30 cellular contexts compared by ENCODE assay signal in genomic region chr20:53986037-53986436, GRCh38.
"Had no signal": no experiment of that assay in that cellular context is flagged by ENCODE, and none has a peak within 500 bp of the region (broad histone marks: within the 10 kb centered on the region; RNA-seq: fewer than 3 reads in every experiment).

No MANE protein-coding gene starts in this region.

- H3K4me3 ChIP-seq: adrenal gland, breast epithelium, cardiac muscle cell, coronary artery, dorsolateral prefrontal cortex, gastroesophageal sphincter, heart right ventricle had no signal

- ATAC-seq: activated CD4-positive, alpha-beta T cell treated with anti-CD3 and anti-CD28 coated beads for 36 hours; activated CD8-positive, alpha-beta memory T cell treated with anti-CD3 and anti-CD28 coated beads, Interleukin-2, amount 10 ng/mL, durations not matched to agents 7 days and 5 days; activated CD8-positive, alpha-beta T cell treated with anti-CD3 and anti-CD28 coated beads, Interleukin-2, amount 10 ng/mL, durations not matched to agents 7 days and 5 days; activated naive CD8-positive, alpha-beta T cell treated with anti-CD3 and anti-CD28 coated beads, Interleukin-2, amount 50 U/mL, for 24 hours; esophagus mucosa; gastroesophageal sphincter; heart right ventricle had no signal

- H3K9me3 ChIP-seq: adrenal gland, breast epithelium, gastroesophageal sphincter had no signal

- H3K36me3 ChIP-seq: adrenal gland, breast epithelium, cardiac muscle cell, gastroesophageal sphincter, heart right ventricle had no signal

- H3K4me1 ChIP-seq: adrenal gland, breast epithelium, gastroesophageal sphincter, heart right ventricle had no signal

- DNase-seq: activated CD4-positive, alpha-beta memory T cell treated with anti-CD3 and anti-CD28 coated beads for 36 hours; activated CD4-positive, alpha-beta T cell treated with anti-CD3 and anti-CD28 coated beads for 36 hours; activated CD4-positive, alpha-beta T cell treated with anti-CD3 and anti-CD28 coated beads, Interleukin-2, amount 10 ng/mL, durations not matched to agents 24 days and 14 days; activated CD4-positive, CD25-positive, alpha-beta regulatory T cell; activated CD4-positive, CD25-positive, alpha-beta regulatory T cell treated with anti-CD3 and anti-CD28 coated beads, Interleukin-2, amount 50 U/mL, for 72 hours; activated CD8-positive, alpha-beta memory T cell treated with anti-CD3 and anti-CD28 coated beads, Interleukin-2, amount 10 ng/mL, durations not matched to agents 7 days and 5 days; activated CD8-positive, alpha-beta memory T cell treated with anti-CD3 and anti-CD28 coated beads, Interleukin-2, amount 50 U/mL, for 4 hours; activated CD8-positive, alpha-beta T cell treated with anti-CD3 and anti-CD28 coated beads, Interleukin-2, amount 10 ng/mL, durations not matched to agents 7 days and 5 days; activated effector memory CD4-positive, alpha-beta T cell treated with anti-CD3 and anti-CD28 coated beads, Interleukin-2, amount 50 U/mL, for 16 hours; activated naive CD4-positive, alpha-beta T cell treated with anti-CD3 and anti-CD28 coated beads for 36 hours; activated naive CD8-positive, alpha-beta T cell treated with anti-CD3 and anti-CD28 coated beads for 36 hours; activated naive CD8-positive, alpha-beta T cell treated with anti-CD3 and anti-CD28 coated beads, Interleukin-2, amount 50 U/mL, for 24 hours; activated T-cell treated with anti-CD3 and anti-CD28 coated beads, Interleukin-2, amount 50 U/mL, for 1 hour; activated T-cell treated with anti-CD3 and anti-CD28 coated beads, Interleukin-2, amount 50 U/mL, for 48 hours; adrenal gland; amygdala; aorta; central memory CD4-positive, alpha-beta T cell; cerebellar nuclear complex; dorsolateral prefrontal cortex; effector memory CD4-positive, alpha-beta T cell; endodermal cell; foreskin melanocyte; heart right ventricle; T-helper 2 cell had no signal

- H3K27me3 ChIP-seq: breast epithelium, cardiac muscle cell, dorsolateral prefrontal cortex had no signal

- H3K27ac ChIP-seq: adrenal gland, breast epithelium, cardiac muscle cell, coronary artery, gastroesophageal sphincter, heart right ventricle had no signal
